In the genomic region with DNA sequence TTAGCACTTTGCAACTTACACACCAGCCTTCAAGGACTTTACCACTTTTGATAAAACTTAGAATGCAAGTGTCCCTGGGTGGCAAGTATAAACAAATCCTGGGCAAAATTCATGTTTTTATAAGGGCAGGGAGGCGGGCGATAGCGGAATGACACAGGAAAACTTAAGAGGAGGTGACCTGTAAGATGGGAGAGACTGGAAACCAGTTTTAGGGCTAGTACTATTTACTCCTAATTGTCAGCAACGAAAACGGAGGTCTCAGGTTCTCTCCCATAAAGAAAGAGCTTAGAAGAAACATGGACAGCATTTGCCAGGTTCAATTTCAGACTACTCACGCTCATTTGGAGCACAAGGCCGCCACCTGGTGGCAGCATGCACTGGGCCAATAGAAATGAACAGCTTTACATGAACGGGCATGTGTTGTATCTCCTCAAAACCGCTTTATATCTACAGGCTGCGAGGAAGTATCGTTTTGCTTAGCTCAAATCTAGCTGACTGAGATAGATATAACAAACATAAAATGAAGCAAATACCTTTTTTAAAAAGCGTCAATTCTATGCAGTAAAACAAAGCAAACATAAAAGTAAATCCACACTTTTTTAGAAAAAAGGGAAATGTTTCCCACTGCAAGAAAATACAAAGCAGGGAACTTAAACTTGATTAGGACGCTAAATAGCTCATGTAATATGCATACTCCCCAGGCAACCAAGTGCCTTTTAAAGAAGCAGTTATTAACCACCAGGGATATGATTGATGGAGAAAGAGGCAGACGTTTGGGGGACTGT, we compare ENCODE assay signal across 9 cellular contexts. TPM values are rescaled to one million over a fixed set of nuclear protein-coding genes. Genes with fewer than 3 reads are reported as not detected.
DNase-seq lines count a peak whose midpoint lies in the region; ATAC-seq and TF ChIP-seq lines count a peak whose summit lies in the region.
"Had no signal": no experiment of that assay in that cellular context is flagged by ENCODE, and none has a peak within 500 bp of the region (broad histone marks: within the 10 kb centered on the region; RNA-seq: fewer than 3 reads in every experiment).

No MANE protein-coding gene starts in this region.

- TF ChIP-seq CTCF in endodermal cell (conservative IDR thresholded peaks at IDR 0.05) = peak; percentile 97

- no peaks in the 10 kb centered on the region for H3K36me3 ChIP-seq in endodermal cell (ENCODE audit: control insufficient read depth, insufficient read depth, low read length)

- no peak overlapping the region for H3K27ac ChIP-seq in endodermal cell (ENCODE audit: low read depth, low read length)

- no peak overlapping the region for H3K4me3 ChIP-seq in endodermal cell (ENCODE audit: low read length)

- peak; percentile 94 for ATAC-seq in GM21360 (IDR thresholded peaks at IDR 0.05; ENCODE audit: unreplicated experiment)

- 38 to 46% methylated on average over 13 of the region's 14 CpGs for WGBS in endodermal cell (ENCODE audit: insufficient coverage in 1 of 2, insufficient read length in 1 of 2), 2 experiments

- no peak overlapping the region for H3K27ac Mint-ChIP-seq in endodermal cell
- H3K27ac Mint-ChIP-seq: T-helper 1 cell treated with Interleukin-12 subunit alpha and Interleukin-12 subunit beta and Interleukin-4 antibody, amounts not matched to agents 30 μg/mL and 1 μg/mL, for 36 hours had no signal

- DNase-seq in COLO829 (ENCODE audit: low spot score) (peak; percentile 90), HUDEP-2 (lab: John Stamatoyannopoulos, UW; ENCODE audit: unreplicated experiment in 76 of 76) (peak in 68 of 76 experiments; percentile 2 to 81 (median 48)), endodermal cell (peak; percentile 95), midbrain (lab: John Stamatoyannopoulos, UW) (peak; percentile 92)
- DNase-seq in NK-92 treated with Interleukin-12 subunit alpha and Interleukin-12 subunit beta, amount 100 ng/mL, for 24 hours (lab: John Stamatoyannopoulos, UW) = peak; percentile 58
- peak; percentile 92 for DNase-seq in activated CD8-positive, alpha-beta memory T cell treated with anti-CD3 and anti-CD28 coated beads for 24 hours
- DNase-seq in stimulated activated CD8-positive, alpha-beta memory T cell treated with anti-CD3 and anti-CD28 coated beads, Interleukin-4, amount 100 ng/mL, for 1 hour (ENCODE audit: low read depth in 2 of 2, low spot score in 1 of 2) = peak; percentile 51 to 61

- H3K9me3 Mint-ChIP-seq in endodermal cell = peaks cover 3% of the 10 kb centered on the region

- no peaks in the 10 kb centered on the region for H3K27me3 ChIP-seq in endodermal cell (ENCODE audit: control insufficient read depth, insufficient read depth, low read length, poor library complexity, severe bottlenecking)

- H3K27me3 Mint-ChIP-seq in endodermal cell (ENCODE audit: insufficient read depth) = no peaks in the 10 kb centered on the region

- no peaks in the 10 kb centered on the region for H3K4me1 ChIP-seq in endodermal cell (ENCODE audit: control insufficient read depth, insufficient read depth, low read length)

- H3K4me3 Mint-ChIP-seq in endodermal cell = no peak overlapping the region
- H3K4me3 Mint-ChIP-seq: T-helper 1 cell treated with Interleukin-12 subunit alpha and Interleukin-12 subunit beta and Interleukin-4 antibody, amounts not matched to agents 30 μg/mL and 1 μg/mL, for 36 hours had no signal

- no peaks in the 10 kb centered on the region for H3K9me3 ChIP-seq in endodermal cell (ENCODE audit: control insufficient read depth, low read length)

- H3K9ac ChIP-seq in endodermal cell (ENCODE audit: extremely low read depth, low read length, poor library complexity, severe bottlenecking) = no peak overlapping the region

- H3K4me1 Mint-ChIP-seq in endodermal cell = peaks cover 3% of the 10 kb centered on the region

- H3K36me3 Mint-ChIP-seq in endodermal cell (ENCODE audit: low read depth) = no peaks in the 10 kb centered on the region

RNA-seq across cellular contexts. Expression of a gene that starts 37.6 kb away (rescaled TPM):
- total RNA-seq in endodermal cell = under 1 TPM; 0.86 to 0.95 TPM
- not detected for polyA plus RNA-seq in endodermal cell (2013, experiment 1 of 2)
- 0.79 TPM for polyA plus RNA-seq in endodermal cell (2013, experiment 2 of 2)

RNA-seq across cellular contexts. Expression of a gene that starts 59.1 kb away (rescaled TPM):
- total RNA-seq in endodermal cell = not detected
- not detected for polyA plus RNA-seq in endodermal cell (2013, experiment 1 of 2)
- polyA plus RNA-seq in endodermal cell (2013, experiment 2 of 2) = not detected

RNA-seq across cellular contexts. Expression of a gene that starts 59.3 kb away (rescaled TPM):
- total RNA-seq in endodermal cell = under 1 TPM; 0.29 to 0.44 TPM
- 0.46 TPM for polyA plus RNA-seq in endodermal cell (2013, experiment 1 of 2)
- polyA plus RNA-seq in endodermal cell (2013, experiment 2 of 2) = not detected
